Comparison of ENCODE assay signal across 1 cellular context in genomic region chr2:28150994-28151393, GRCh38.
TF ChIP-seq lines count a peak whose summit lies in the region.

No MANE protein-coding gene starts in this region.

TF ChIP-seq in K562, 482 proteins besides CTCF, POLR2A, EP300 and RAD21 (continued from another document):
- TF ChIP-seq, protein P1, sequence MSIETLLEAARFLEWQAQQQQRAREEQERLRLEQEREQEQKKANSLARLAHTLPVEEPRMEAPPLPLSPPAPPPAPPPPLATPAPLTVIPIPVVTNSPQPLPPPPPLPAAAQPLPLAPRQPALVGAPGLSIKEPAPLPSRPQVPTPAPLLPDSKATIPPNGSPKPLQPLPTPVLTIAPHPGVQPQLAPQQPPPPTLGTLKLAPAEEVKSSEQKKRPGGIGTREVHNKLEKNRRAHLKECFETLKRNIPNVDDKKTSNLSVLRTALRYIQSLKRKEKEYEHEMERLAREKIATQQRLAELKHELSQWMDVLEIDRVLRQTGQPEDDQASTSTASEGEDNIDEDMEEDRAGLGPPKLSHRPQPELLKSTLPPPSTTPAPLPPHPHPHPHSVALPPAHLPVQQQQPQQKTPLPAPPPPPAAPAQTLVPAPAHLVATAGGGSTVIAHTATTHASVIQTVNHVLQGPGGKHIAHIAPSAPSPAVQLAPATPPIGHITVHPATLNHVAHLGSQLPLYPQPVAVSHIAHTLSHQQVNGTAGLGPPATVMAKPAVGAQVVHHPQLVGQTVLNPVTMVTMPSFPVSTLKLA (conservative IDR thresholded peaks at IDR 0.05): no peak
- TF ChIP-seq, protein P2, sequence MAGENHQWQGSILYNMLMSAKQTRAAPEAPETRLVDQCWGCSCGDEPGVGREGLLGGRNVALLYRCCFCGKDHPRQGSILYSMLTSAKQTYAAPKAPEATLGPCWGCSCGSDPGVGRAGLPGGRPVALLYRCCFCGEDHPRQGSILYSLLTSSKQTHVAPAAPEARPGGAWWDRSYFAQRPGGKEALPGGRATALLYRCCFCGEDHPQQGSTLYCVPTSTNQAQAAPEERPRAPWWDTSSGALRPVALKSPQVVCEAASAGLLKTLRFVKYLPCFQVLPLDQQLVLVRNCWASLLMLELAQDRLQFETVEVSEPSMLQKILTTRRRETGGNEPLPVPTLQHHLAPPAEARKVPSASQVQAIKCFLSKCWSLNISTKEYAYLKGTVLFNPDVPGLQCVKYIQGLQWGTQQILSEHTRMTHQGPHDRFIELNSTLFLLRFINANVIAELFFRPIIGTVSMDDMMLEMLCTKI (IDR thresholded peaks at IDR 0.05; ENCODE audit: partially characterized antibody): no peak
- TF ChIP-seq PHB (CRISPR knock-in tag; IDR thresholded peaks at IDR 0.05) (no peak), KDM5B (IDR thresholded peaks at IDR 0.05; ENCODE audit: insufficient replicate concordance, low read depth, low read length) (no peak), E2F3 (CRISPR knock-in tag; IDR thresholded peaks at IDR 0.05) (no peak), MAFF (IDR thresholded peaks at IDR 0.05; ENCODE audit: low read length) (peak; percentile 16; the same call in 1 of the 2 replicates), ZNF316 (IDR thresholded peaks at IDR 0.05) (0 out of 2 replicates have a peak, but pooled peaks have one; percentile 33), SNAPC5 (CRISPR knock-in tag; IDR thresholded peaks at IDR 0.05) (no peak), MAFK (IDR thresholded peaks at IDR 0.05; ENCODE audit: low read length) (peak; percentile 23; the same call in 1 of the 2 replicates), ZFX (CRISPR knock-in tag; IDR thresholded peaks at IDR 0.05) (no peak), TBP (optimal IDR thresholded peaks at IDR 0.05; ENCODE audit: low read depth, low read length) (no peak)
- TF ChIP-seq, protein P3, sequence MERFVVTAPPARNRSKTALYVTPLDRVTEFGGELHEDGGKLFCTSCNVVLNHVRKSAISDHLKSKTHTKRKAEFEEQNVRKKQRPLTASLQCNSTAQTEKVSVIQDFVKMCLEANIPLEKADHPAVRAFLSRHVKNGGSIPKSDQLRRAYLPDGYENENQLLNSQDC (CRISPR knock-in tag; IDR thresholded peaks at IDR 0.05): no peak
